Comparison of ENCODE assay signal across 20 cellular contexts in genomic region chr15:58565620-58566019, GRCh38.
"Had no signal": no experiment of that assay in that cellular context is flagged by ENCODE, and none has a peak within 500 bp of the region (broad histone marks: within the 10 kb centered on the region; RNA-seq: fewer than 3 reads in every experiment).

No MANE protein-coding gene starts in this region.

- H3K27ac ChIP-seq: PC-9, Peyer's patch, SJSA1, SK-N-MC had no signal

- DNase-seq: Karpas-422; KG1; MG63; NCI-H1092; NCI-H1436; NCI-H187; NCI-H2029; NCI-H2081 treated with DMSO at 0.1 percent for 48 hours; NCI-H226; NCI-H446; NCI-H510A; NCI-H774; NK-92 treated with Interleukin-12 subunit alpha and Interleukin-12 subunit beta, amount 100 ng/mL, for 24 hours; OCI-M1; PC-9; Peyer's patch; Right ventricle myocardium superior; SIG-M5 had no signal

- H3K9me3 ChIP-seq: MG63, Peyer's patch, SJSA1 had no signal

- H2AFZ ChIP-seq: PC-9 had no signal

- H3K36me3 ChIP-seq: MG63, Peyer's patch, SJSA1 had no signal

- H3K27me3 ChIP-seq: MG63, Peyer's patch, SJSA1 had no signal

- H3K4me3 ChIP-seq: MG63, PC-9, Peyer's patch, SJSA1, SK-N-MC had no signal

- H3K4me2 ChIP-seq: PC-9 had no signal

- H3K4me1 ChIP-seq: Peyer's patch had no signal
